19 cellular contexts compared by ENCODE assay signal in genomic region chr14:99892406-99892805, GRCh38.
"Had no signal": no experiment of that assay in that cellular context is flagged by ENCODE, and none has a peak within 500 bp of the region (broad histone marks: within the 10 kb centered on the region; RNA-seq: fewer than 3 reads in every experiment).

No MANE protein-coding gene starts in this region.

- DNase-seq: activated CD4-positive, alpha-beta T cell treated with anti-CD3 and anti-CD28 coated beads, Interleukin-2, amount 50 U/mL, for 1 hour; activated CD8-positive, alpha-beta memory T cell treated with anti-CD3 and anti-CD28 coated beads, Interleukin-2, amount 50 U/mL, for 4 hours; activated effector memory CD4-positive, alpha-beta T cell treated with Interleukin-2 at 50 U/mL for 16 hours; activated naive CD4-positive, alpha-beta T cell treated with anti-CD3 and anti-CD28 coated beads, Interleukin-2, amount 10 ng/mL, durations not matched to agents 7 days and 5 days; activated naive CD8-positive, alpha-beta T cell treated with anti-CD3 and anti-CD28 coated beads, Interleukin-2, amount 50 U/mL, for 24 hours; activated T-cell treated with anti-CD3 and anti-CD28 coated beads, Interleukin-2, amount 50 U/mL, for 4 hours; endodermal cell; heart right ventricle; immature natural killer cell; right cardiac atrium; stimulated activated naive CD8-positive, alpha-beta T cell treated with anti-CD3 and anti-CD28 coated beads, Interleukin-15, Interleukin-2, amounts not matched to agents 100 U/mL and 50 U/mL, for 24 hours; transverse colon had no signal

- H3K27ac ChIP-seq: cardiac muscle cell, heart right ventricle, prostate gland, transverse colon, vagina had no signal

- H3K36me3 ChIP-seq: cardiac muscle cell, prostate gland, transverse colon, vagina had no signal

- H3K9me3 ChIP-seq: ascending aorta, heart right ventricle, prostate gland, transverse colon, vagina had no signal

- H3K27me3 ChIP-seq: ascending aorta, cardiac muscle cell, heart right ventricle, transverse colon, vagina had no signal

- H3K4me1 ChIP-seq: ascending aorta, heart right ventricle, prostate gland, transverse colon, vagina had no signal

- H3K4me3 ChIP-seq: ascending aorta, cardiac muscle cell, heart right ventricle, prostate gland, transverse colon, vagina had no signal

- H3K27me3 Mint-ChIP-seq: activated naive CD8-positive, alpha-beta T cell treated with anti-CD3 and anti-CD28 coated beads, Interleukin-2, amount 50 U/mL, for 24 hours had no signal

- H3K27ac Mint-ChIP-seq: activated naive CD4-positive, alpha-beta T cell treated with anti-CD3 and anti-CD28 coated beads, Interleukin-2, amount 10 ng/mL, durations not matched to agents 7 days and 5 days; activated naive CD8-positive, alpha-beta T cell treated with anti-CD3 and anti-CD28 coated beads, Interleukin-2, amount 50 U/mL, for 24 hours; endodermal cell; immature natural killer cell; memory B cell; T-helper 1 cell treated with Interleukin-12 subunit alpha and Interleukin-12 subunit beta and Interleukin-4 antibody, amounts not matched to agents 30 μg/mL and 1 μg/mL, for 36 hours had no signal

- H3K9me3 Mint-ChIP-seq: activated naive CD4-positive, alpha-beta T cell treated with anti-CD3 and anti-CD28 coated beads, Interleukin-2, amount 10 ng/mL, durations not matched to agents 7 days and 5 days; activated naive CD8-positive, alpha-beta T cell treated with anti-CD3 and anti-CD28 coated beads, Interleukin-2, amount 50 U/mL, for 24 hours; activated T-cell treated with anti-CD3 and anti-CD28 coated beads, Interleukin-2, amount 50 U/mL, for 4 hours; endodermal cell; immature natural killer cell; memory B cell; T-helper 1 cell treated with Interleukin-12 subunit alpha and Interleukin-12 subunit beta and Interleukin-4 antibody, amounts not matched to agents 30 μg/mL and 1 μg/mL, for 36 hours had no signal

- ATAC-seq: activated CD4-positive, CD25-positive, alpha-beta regulatory T cell treated with anti-CD3 and anti-CD28 coated beads, Interleukin-2, amount 50 U/mL, for 24 hours; activated naive CD8-positive, alpha-beta T cell treated with anti-CD3 and anti-CD28 coated beads, Interleukin-2, amount 50 U/mL, for 24 hours; activated T-cell treated with anti-CD3 and anti-CD28 coated beads, Interleukin-2, amount 50 U/mL, for 4 hours; right cardiac atrium; stimulated activated naive CD8-positive, alpha-beta T cell treated with anti-CD3 and anti-CD28 coated beads, Interleukin-15, Interleukin-2, amounts not matched to agents 100 U/mL and 50 U/mL, for 24 hours had no signal

- H3K36me3 Mint-ChIP-seq: activated naive CD4-positive, alpha-beta T cell treated with anti-CD3 and anti-CD28 coated beads, Interleukin-2, amount 10 ng/mL, durations not matched to agents 7 days and 5 days; immature natural killer cell; memory B cell had no signal

- H3K4me1 Mint-ChIP-seq: activated naive CD4-positive, alpha-beta T cell treated with anti-CD3 and anti-CD28 coated beads, Interleukin-2, amount 10 ng/mL, durations not matched to agents 7 days and 5 days; activated naive CD8-positive, alpha-beta T cell treated with anti-CD3 and anti-CD28 coated beads, Interleukin-2, amount 50 U/mL, for 24 hours; immature natural killer cell; memory B cell had no signal

- H3K4me3 Mint-ChIP-seq: activated naive CD4-positive, alpha-beta T cell treated with anti-CD3 and anti-CD28 coated beads, Interleukin-2, amount 10 ng/mL, durations not matched to agents 7 days and 5 days; activated naive CD8-positive, alpha-beta T cell treated with anti-CD3 and anti-CD28 coated beads, Interleukin-2, amount 50 U/mL, for 24 hours; activated T-cell treated with anti-CD3 and anti-CD28 coated beads, Interleukin-2, amount 50 U/mL, for 4 hours; endodermal cell; immature natural killer cell; memory B cell; T-helper 1 cell treated with Interleukin-12 subunit alpha and Interleukin-12 subunit beta and Interleukin-4 antibody, amounts not matched to agents 30 μg/mL and 1 μg/mL, for 36 hours had no signal
